ENCODE assay signal across 9 cellular contexts in the genomic region with DNA sequence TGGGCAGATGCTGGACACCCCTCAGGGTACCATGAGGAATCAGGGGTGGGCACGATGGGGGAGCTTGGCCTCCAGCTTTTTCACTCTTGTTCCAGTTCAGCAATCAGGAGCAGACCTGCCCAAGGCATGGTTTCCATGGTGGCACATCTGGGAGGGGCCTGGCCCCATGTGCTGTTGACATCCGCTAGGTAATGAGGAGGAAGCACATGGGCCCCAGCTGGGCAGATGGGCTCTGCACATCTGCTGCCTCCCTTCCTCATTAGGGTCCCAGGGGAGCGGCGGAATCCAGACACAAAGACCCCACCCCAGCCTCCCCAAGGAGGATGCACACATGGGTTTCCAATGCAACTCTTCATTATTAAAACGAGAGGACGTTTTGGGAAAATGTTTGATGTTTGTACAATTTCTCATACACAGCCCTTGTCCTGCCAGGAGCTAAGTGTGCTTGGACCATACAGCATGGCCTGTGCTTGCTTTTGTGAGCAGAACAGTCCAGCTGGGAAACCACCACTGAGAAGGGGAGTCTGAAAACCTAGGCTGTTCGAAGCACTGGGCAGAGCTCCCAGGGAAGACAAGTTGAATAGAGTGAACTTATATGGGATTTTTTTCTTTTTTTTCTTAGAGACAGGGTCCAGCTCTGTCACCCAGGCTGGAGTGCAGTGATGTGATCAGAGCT. TPM values are rescaled to one million over a fixed set of nuclear protein-coding genes. Genes with fewer than 3 reads are reported as not detected.
DNase-seq lines count a peak whose midpoint lies in the region; ATAC-seq, FAIRE-seq and TF ChIP-seq lines count a peak whose summit lies in the region.
"Had no signal": no experiment of that assay in that cellular context is flagged by ENCODE, and none has a peak within 500 bp of the region (broad histone marks: within the 10 kb centered on the region; RNA-seq: fewer than 3 reads in every experiment).

No MANE protein-coding gene starts in this region.

- no peak for TF ChIP-seq POLR2A in GM12878 (IDR thresholded peaks at IDR 0.05; ENCODE audit: low read depth, low read length)

- no peak overlapping the region for H3K4me3 Mint-ChIP-seq in stimulated activated naive CD8-positive, alpha-beta T cell treated with anti-CD3 and anti-CD28 coated beads, Interleukin-15, amount 100 ng/mL, for 72 hours
- H3K4me3 Mint-ChIP-seq in naive B cell: peak overlapping the region; percentile 62 to 89 (median 76)
- H3K4me3 Mint-ChIP-seq: nephron had no signal

- no peak overlapping the region for H3K4me2 ChIP-seq in GM12878 (ENCODE audit: control insufficient read depth, insufficient read depth)

- RAD21 ChIA-PET in GM12878 (lab: Charles Lee; ENCODE audit: unreplicated experiment): interaction anchor here (0.7 to 1.4 kb wide), 5 partner anchors 8 to 194 kb away, joined by 3 to 4 read pairs (median 4); partner anchors contain the start of gene CDNF

- TF ChIP-seq RAD21 in GM12878 (IDR thresholded peaks at IDR 0.05; ENCODE audit: insufficient read depth, low read depth, low read length): no peak

- no TSS peak for BruUV-seq in GM12878 (replicated peaks; lab: Mats Ljungman, UMichigan)

- 14% methylated on average over 7 of the region's 7 CpGs for WGBS in GM12878 (ENCODE audit: insufficient coverage, insufficient replicate concordance, low lambda C conversion rate, missing lambda C conversion rate)

- in situ Hi-C loops in GM12878 (cut with MboI): no loop called here

- H3K36me3 Mint-ChIP-seq in naive B cell: no peaks in the 10 kb centered on the region

- H3K79me2 ChIP-seq in GM12878 (ENCODE audit: control insufficient read depth, insufficient read depth, low read length): no peaks in the 10 kb centered on the region

- no peak overlapping the region for H3K27ac ChIP-seq in GM12878 (ENCODE audit: control insufficient read depth, insufficient read depth)

- no peak for TF ChIP-seq EP300 in GM12878 (IDR thresholded peaks at IDR 0.05; ENCODE audit: borderline replicate concordance in 1 of 2, control insufficient read depth in 1 of 2, low read depth in 2 of 2, low read length in 2 of 2)

- no peaks in the 10 kb centered on the region for H3K4me1 Mint-ChIP-seq in stimulated activated naive CD8-positive, alpha-beta T cell treated with anti-CD3 and anti-CD28 coated beads, Interleukin-15, amount 100 ng/mL, for 72 hours
- peaks cover 58 to 73% (median 64%) of the 10 kb centered on the region in 3 donors for H3K4me1 Mint-ChIP-seq in naive B cell

- no peak overlapping the region for H3K9ac ChIP-seq in GM12878 (ENCODE audit: control insufficient read depth, insufficient read depth, low read length)

- no peak for FAIRE-seq in GM12878 (lab: Jason Lieb, UNC)

- POLR2A ChIA-PET in GM12878 (lab: Charles Lee): interaction anchor here (0.6 to 1.6 kb wide), 5 partner anchors 10 to 1102 kb away, joined by 3 to 5 read pairs (median 3); no protein-coding TSS in a partner anchor

- no peaks in the 10 kb centered on the region; a peak in 1 of 4 replicates for H3K27me3 ChIP-seq in GM12878 (replicated peaks in 1 of 2; ENCODE audit: control insufficient read depth in 2 of 2, insufficient read depth in 2 of 2, low read length in 1 of 2)

- peaks cover 2 to 14% of the 10 kb centered on the region in 2 donors for H3K9me3 Mint-ChIP-seq in stimulated activated naive CD8-positive, alpha-beta T cell treated with anti-CD3 and anti-CD28 coated beads, Interleukin-15, amount 100 ng/mL, for 72 hours
- peaks cover 0 to 2% (median 0%) of the 10 kb centered on the region in 7 donors for H3K9me3 Mint-ChIP-seq in naive B cell

- TF ChIP-seq CTCF in GM12878 (IDR thresholded peaks at IDR 0.05 in 2 of 3, conservative IDR thresholded peaks at IDR 0.05 in 1 of 3; ENCODE audit: control insufficient read depth in 2 of 3, extremely low read depth in 1 of 3, insufficient read depth in 1 of 3, low read depth in 3 of 3, low read length in 3 of 3): no peak

- H3K36me3 ChIP-seq in GM12878 (ENCODE audit: control insufficient read depth in 2 of 2, insufficient read depth in 2 of 2, low read length in 1 of 2): no peaks in the 10 kb centered on the region

- H3K4me1 ChIP-seq in GM12878 (ENCODE audit: control insufficient read depth, insufficient read depth, low read length): peaks cover 17% of the 10 kb centered on the region

- DNase-seq in stimulated activated naive CD8-positive, alpha-beta T cell treated with anti-CD3 and anti-CD28 coated beads, Interleukin-15, Interleukin-2, amounts not matched to agents 100 U/mL and 50 U/mL, for 24 hours: no peak
- DNase-seq in stimulated activated naive CD8-positive, alpha-beta T cell treated with anti-CD3 and anti-CD28 coated beads, Interleukin-15, amount 100 ng/mL, for 72 hours: no peak
- DNase-seq in GM12878 (ENCODE audit: low read depth, low spot score): no peak
- DNase-seq in naive B cell: peak; percentile 85
- DNase-seq in mucosa of gallbladder (ENCODE audit: low spot score): no peak

- H3K4me3 ChIP-seq in GM12878: no peak overlapping the region

- H3K27ac Mint-ChIP-seq in stimulated activated naive CD8-positive, alpha-beta T cell treated with anti-CD3 and anti-CD28 coated beads, Interleukin-15, amount 100 ng/mL, for 72 hours: peak overlapping the region in 1 of 2 donors; percentile 41
- H3K27ac Mint-ChIP-seq in naive B cell: peak overlapping the region; percentile 95 to 100 (median 97)

- H3K27me3 Mint-ChIP-seq in stimulated activated naive CD8-positive, alpha-beta T cell treated with anti-CD3 and anti-CD28 coated beads, Interleukin-15, amount 100 ng/mL, for 72 hours: no peaks in the 10 kb centered on the region
- no peaks in the 10 kb centered on the region for H3K27me3 Mint-ChIP-seq in naive B cell

- SMC1A ChIA-PET in GM12878 (lab: Charles Lee; ENCODE audit: uncharacterized antibody, unreplicated experiment): interaction anchor here (0.6 to 1.7 kb wide), 6 partner anchors 10 to 145 kb away, joined by 3 to 5 read pairs (median 4); no protein-coding TSS in a partner anchor

- intact Hi-C loops in GM12878 (cut with micrococcal nuclease; ENCODE audit: unreplicated experiment): no loop called here

- H3K9me3 ChIP-seq in GM12878 (replicated peaks; ENCODE audit: control insufficient read depth, insufficient read depth, low read length): no peaks in the 10 kb centered on the region

- no peak overlapping the region; the same call in 1 of the 2 replicates for H2AFZ ChIP-seq in GM12878 (ENCODE audit: control insufficient read depth, low read depth, low read length)

- CTCF ChIA-PET in GM12878 (lab: Yijun Ruan, JAX): interaction anchor here (0.7 to 1.2 kb wide), 4 partner anchors 11 to 72 kb away, joined by 3 to 4 read pairs (median 4); no protein-coding TSS in a partner anchor

- ATAC-seq in stimulated activated naive CD8-positive, alpha-beta T cell treated with anti-CD3 and anti-CD28 coated beads, Interleukin-15, Interleukin-2, amounts not matched to agents 100 U/mL and 50 U/mL, for 24 hours: peak; percentile 36
- ATAC-seq in stimulated activated naive CD8-positive, alpha-beta T cell treated with anti-CD3 and anti-CD28 coated beads, Interleukin-15, amount 100 ng/mL, for 72 hours: no peak
- ATAC-seq in GM12878 (peak; percentile 73), naive B cell (ENCODE audit: low read depth in 2 of 2) (peak; percentile 82 to 84), HG02571 (IDR thresholded peaks at IDR 0.05; ENCODE audit: unreplicated experiment) (no peak), HG03025 (IDR thresholded peaks at IDR 0.05; ENCODE audit: low FRiP score, unreplicated experiment) (no peak), HG03097 (IDR thresholded peaks at IDR 0.05; ENCODE audit: low FRiP score, unreplicated experiment) (no peak)

- no peaks in the 10 kb centered on the region for H4K20me1 ChIP-seq in GM12878 (ENCODE audit: control insufficient read depth, insufficient read depth)

TF ChIP-seq in GM12878, 131 proteins besides CTCF, POLR2A, EP300 and RAD21:
- TF ChIP-seq ESRRA (IDR thresholded peaks at IDR 0.05; ENCODE audit: low read length): no peak
- no peak for TF ChIP-seq HDAC6 (IDR thresholded peaks at IDR 0.05; ENCODE audit: unreplicated experiment)
- no peak for TF ChIP-seq PAX5 (IDR thresholded peaks at IDR 0.05; ENCODE audit: borderline replicate concordance, low read depth, low read length)

RNA-seq across cellular contexts. Expression of gene FAM107B, which starts 23.7 kb away (rescaled TPM):
- total RNA-seq in GM12878 (2013; cell fraction: nucleolus; rRNA removed): 90.2 and 103 TPM in 2 replicates
- 75.3 and 82.3 TPM in 2 replicates for total RNA-seq in GM12878 (2014; rRNA removed)
- 147 and 150 TPM in 2 replicates for total RNA-seq in GM12878 (2014; rRNA removed; fragmentation: Illumina TruSeq; extraction: Trizol)
- total RNA-seq in GM12878 (2021): 136 and 141 TPM in 2 replicates
- polyA plus RNA-seq in GM12878 (2011; ENCODE audit: low read depth): 47.4 TPM
- 101 and 147 TPM in 2 replicates for polyA plus RNA-seq in GM12878 (2011; rRNA removed)
- 37.6 and 46.7 TPM in 2 replicates for polyA plus RNA-seq in GM12878 (2011; cell fraction: cytosol; rRNA removed)
- 32.9 and 40.9 TPM in 2 replicates for polyA plus RNA-seq in GM12878 (2011; cell fraction: nucleus; rRNA removed)
- polyA plus RNA-seq in GM12878 (2012): 59.7 and 61.3 TPM in 2 replicates
- 162 and 212 TPM in 2 replicates for polyA plus RNA-seq in GM12878 (2014; fragmentation: Illumina TruSeq; extraction: Trizol)
- polyA plus RNA-seq in GM12878 (2014; fragmentation: Nextera tagmentation; extraction: Ambion mirVana): 10 to 100 TPM; 45.8 to 68.6 TPM
- polyA plus RNA-seq in GM12878 (2014; rRNA removed): 80.4 and 97.8 TPM in 2 replicates
- polyA plus RNA-seq in GM12878 (2016; fragmentation: Nextera tagmentation; extraction: Ambion mirVana): 10 to 100 TPM; 22.9 to 37.1 TPM
- polyA minus RNA-seq in GM12878 (2011; rRNA and poly(A)+ RNA removed): 32.5 and 34.0 TPM in 2 replicates
- 19.8 and 26.5 TPM in 2 replicates for polyA minus RNA-seq in GM12878 (2011; cell fraction: cytosol; rRNA and poly(A)+ RNA removed)
- polyA minus RNA-seq in GM12878 (2011; cell fraction: nucleus; rRNA and poly(A)+ RNA removed): 16.8 and 26.5 TPM in 2 replicates
- 100 to 1,000 TPM; 112 to 259 (median 159) TPM for polyA plus RNA-seq in naive B cell (ENCODE audit: low read depth in 6 of 6)
- 145 TPM for total RNA-seq in mucosa of gallbladder

Comparison
In these comparisons a context has a peak if more than half of its experiments do, and no peak if none do; other contexts are left out.
1. ATAC-seq: peak in stimulated activated naive CD8-positive, alpha-beta T cell treated with anti-CD3 and anti-CD28 coated beads, Interleukin-15, Interleukin-2, amounts not matched to agents 100 U/mL and 50 U/mL, for 24 hours (single experiment), GM12878 (single experiment) and naive B cell (2 of 2); none in stimulated activated naive CD8-positive, alpha-beta T cell treated with anti-CD3 and anti-CD28 coated beads, Interleukin-15, amount 100 ng/mL, for 72 hours (single experiment), HG02571 (single experiment), HG03025 (single experiment) and HG03097 (single experiment).
2. H3K4me3 Mint-ChIP-seq: peak in naive B cell (8 of 8); none in stimulated activated naive CD8-positive, alpha-beta T cell treated with anti-CD3 and anti-CD28 coated beads, Interleukin-15, amount 100 ng/mL, for 72 hours (0 of 2).